Comparison of ENCODE assay signal across 17 cellular contexts in the genomic region with DNA sequence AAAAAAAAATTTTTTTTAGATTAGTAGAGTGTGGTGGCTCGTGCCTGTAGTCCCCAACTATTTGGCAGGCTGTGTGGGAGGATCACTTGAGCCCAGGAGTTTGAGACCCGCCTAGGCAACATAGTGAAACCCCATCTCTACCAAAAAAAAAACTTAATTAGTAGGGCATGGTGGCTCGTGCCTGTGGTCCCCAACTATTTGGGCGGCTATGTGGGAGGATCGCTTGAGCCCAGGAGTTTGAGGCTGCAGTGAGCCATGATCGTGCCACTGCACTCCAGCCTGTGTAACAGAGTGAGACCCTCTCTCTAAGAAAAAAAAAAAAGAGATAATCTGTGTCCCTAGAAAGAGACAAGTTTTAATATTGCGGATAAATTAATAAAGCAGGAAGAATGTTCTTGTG. TPM values are rescaled to one million over a fixed set of nuclear protein-coding genes. Genes with fewer than 3 reads are reported as not detected.
DNase-seq lines count a peak whose midpoint lies in the region; ATAC-seq, FAIRE-seq and TF ChIP-seq lines count a peak whose summit lies in the region.
"Had no signal": no experiment of that assay in that cellular context is flagged by ENCODE, and none has a peak within 500 bp of the region (broad histone marks: within the 10 kb centered on the region; RNA-seq: fewer than 3 reads in every experiment).

No MANE protein-coding gene starts in this region.

- CTCF ChIA-PET in HEK293 (lab: Yijun Ruan, JAX) (no interaction called here), GM12878 (lab: Yijun Ruan, JAX) (interaction anchor here (0.7 to 16.2 kb wide), 6 partner anchors 8 to 70 kb away, joined by 3 to 315 read pairs (median 28); a partner anchor contains a TSS)

- peak overlapping the region; percentile 63 for H3K4me2 ChIP-seq in GM12878 (ENCODE audit: control insufficient read depth, insufficient read depth)
- H3K4me2 ChIP-seq: BLaER1 treated with 17β-estradiol and CSF1 and Interleukin-3, amounts not matched to agents 10 nM and 100 nM had no signal

- WGBS in GM12878 (ENCODE audit: insufficient coverage, insufficient replicate concordance, low lambda C conversion rate, missing lambda C conversion rate) = 1% methylated on average over 7 of the region's 7 CpGs

- ATAC-seq in GM12878 = peak; percentile 2; the same call in 2 of the 3 replicates
- ATAC-seq in stimulated activated effector memory CD8-positive, alpha-beta T cell treated with anti-CD3 and anti-CD28 coated beads, Interleukin-12 subunit alpha, Interleukin-12 subunit beta, amount 100 ng/mL, for 72 hours = no peak
- ATAC-seq: HepG2, Panc1 had no signal

- TF ChIP-seq EP300 in GM12878 (IDR thresholded peaks at IDR 0.05; ENCODE audit: borderline replicate concordance in 1 of 2, control insufficient read depth in 1 of 2, low read depth in 2 of 2, low read length in 2 of 2) = no peak

- peak overlapping the region; percentile 41 for H3K4me3 Mint-ChIP-seq in stimulated activated effector memory CD8-positive, alpha-beta T cell treated with anti-CD3 and anti-CD28 coated beads, Interleukin-12 subunit alpha, Interleukin-12 subunit beta, amount 100 ng/mL, for 72 hours

- no peak overlapping the region for H2AFZ ChIP-seq in GM12878 (ENCODE audit: control insufficient read depth, low read depth, low read length)

- intact Hi-C loops in GM12878 (cut with micrococcal nuclease; ENCODE audit: unreplicated experiment) = no loop called here

- in situ Hi-C loops in GM12878 (cut with MboI) = no loop called here

- peaks cover 40% of the 10 kb centered on the region for H3K4me1 Mint-ChIP-seq in stimulated activated effector memory CD8-positive, alpha-beta T cell treated with anti-CD3 and anti-CD28 coated beads, Interleukin-12 subunit alpha, Interleukin-12 subunit beta, amount 100 ng/mL, for 72 hours

- TF ChIP-seq POLR2A in GM12878 (IDR thresholded peaks at IDR 0.05; ENCODE audit: low read depth, low read length) = no peak

- no TSS peak for BruUV-seq in GM12878 (replicated peaks; lab: Mats Ljungman, UMichigan)

- no peaks in the 10 kb centered on the region for H3K36me3 Mint-ChIP-seq in stimulated activated effector memory CD8-positive, alpha-beta T cell treated with anti-CD3 and anti-CD28 coated beads, Interleukin-12 subunit alpha, Interleukin-12 subunit beta, amount 100 ng/mL, for 72 hours

- peak overlapping the region; percentile 33 for H3K27ac Mint-ChIP-seq in stimulated activated effector memory CD8-positive, alpha-beta T cell treated with anti-CD3 and anti-CD28 coated beads, Interleukin-12 subunit alpha, Interleukin-12 subunit beta, amount 100 ng/mL, for 72 hours

- H3K27ac ChIP-seq in HEK293 (ENCODE audit: extremely low read depth, low read depth, low read length) (no peak overlapping the region), GM12878 (ENCODE audit: control insufficient read depth, insufficient read depth) (no peak overlapping the region)
- H3K27ac ChIP-seq: BLaER1 treated with 17β-estradiol and CSF1 and Interleukin-3, amounts not matched to agents 10 nM and 100 nM had no signal

- peaks cover 92% of the 10 kb centered on the region for H3K79me2 ChIP-seq in GM12878 (ENCODE audit: control insufficient read depth, insufficient read depth, low read length)

- H3K9me3 ChIP-seq in HEK293 (ENCODE audit: control insufficient read depth, insufficient read depth, low read depth, low read length) = no peaks in the 10 kb centered on the region
- no peaks in the 10 kb centered on the region for H3K9me3 ChIP-seq in GM12878 (replicated peaks; ENCODE audit: control insufficient read depth, insufficient read depth, low read length)
- H3K9me3 ChIP-seq: BLaER1 treated with 17β-estradiol and CSF1 and Interleukin-3, amounts not matched to agents 10 nM and 100 nM; MG63 had no signal

- no peak for FAIRE-seq in GM12878 (lab: Jason Lieb, UNC)
- FAIRE-seq: HepG2 had no signal

- H3K9ac ChIP-seq in GM12878 (ENCODE audit: control insufficient read depth, insufficient read depth, low read length) = no peak overlapping the region
- H3K9ac ChIP-seq: BLaER1 treated with 17β-estradiol and CSF1 and Interleukin-3, amounts not matched to agents 10 nM and 100 nM had no signal

- H3K4me1 ChIP-seq in HEK293 (ENCODE audit: control insufficient read depth, insufficient read depth, low read length) (no peaks in the 10 kb centered on the region), GM12878 (ENCODE audit: control insufficient read depth, insufficient read depth, low read length) (peaks cover 23% of the 10 kb centered on the region)

- POLR2A ChIA-PET in HEK293 (lab: Yijun Ruan, JAX) (no interaction called here), GM12878 (lab: Charles Lee) (interaction anchor here (0.7 kb wide), 1 partner anchor 8 kb away, joined by 3 read pairs; no protein-coding TSS in a partner anchor)

- no peaks in the 10 kb centered on the region for H3K9me3 Mint-ChIP-seq in stimulated activated effector memory CD8-positive, alpha-beta T cell treated with anti-CD3 and anti-CD28 coated beads, Interleukin-12 subunit alpha, Interleukin-12 subunit beta, amount 100 ng/mL, for 72 hours

- no peak for TF ChIP-seq CTCF in HEK293 (tag by site-specific recombination; IDR thresholded peaks at IDR 0.05)
- no peak for TF ChIP-seq CTCF in GM12878 (IDR thresholded peaks at IDR 0.05 in 2 of 3, conservative IDR thresholded peaks at IDR 0.05 in 1 of 3; ENCODE audit: control insufficient read depth in 2 of 3, extremely low read depth in 1 of 3, insufficient read depth in 1 of 3, low read depth in 3 of 3, low read length in 3 of 3)

- RAD21 ChIA-PET in GM12878 (lab: Charles Lee; ENCODE audit: unreplicated experiment) = interaction anchor here (2.2 kb wide), 1 partner anchor 11 kb away, joined by 13 read pairs; no protein-coding TSS in a partner anchor

- H3K36me3 ChIP-seq in HEK293 (ENCODE audit: control insufficient read depth in 2 of 2, insufficient read depth in 1 of 2, low read length in 2 of 2) (no peaks in the 10 kb centered on the region), GM12878 (ENCODE audit: control insufficient read depth in 2 of 2, insufficient read depth in 2 of 2, low read length in 1 of 2) (peaks cover 0 to 2% of the 10 kb centered on the region in 2 experiments; a peak in 3 of 4 replicates)
- H3K36me3 ChIP-seq: BLaER1 treated with 17β-estradiol and CSF1 and Interleukin-3, amounts not matched to agents 10 nM and 100 nM; MG63 had no signal

- no peak for TF ChIP-seq RAD21 in GM12878 (IDR thresholded peaks at IDR 0.05; ENCODE audit: insufficient read depth, low read depth, low read length)

- H4K20me1 ChIP-seq in GM12878 (ENCODE audit: control insufficient read depth, insufficient read depth) = no peaks in the 10 kb centered on the region
- H4K20me1 ChIP-seq: BLaER1 treated with 17β-estradiol and CSF1 and Interleukin-3, amounts not matched to agents 10 nM and 100 nM had no signal

- H3K27me3 ChIP-seq in GM12878 (replicated peaks in 1 of 2; ENCODE audit: control insufficient read depth in 2 of 2, insufficient read depth in 2 of 2, low read length in 1 of 2) = no peaks in the 10 kb centered on the region
- H3K27me3 ChIP-seq: BLaER1 treated with 17β-estradiol and CSF1 and Interleukin-3, amounts not matched to agents 10 nM and 100 nM had no signal

- peak; percentile 40 for DNase-seq in activated CD8-positive, alpha-beta memory T cell treated with anti-CD3 and anti-CD28 coated beads for 24 hours
- no peak for DNase-seq in activated CD8-positive, alpha-beta memory T cell treated with anti-CD3 and anti-CD28 coated beads, Interleukin-2, amount 50 U/mL, for 48 hours
- no peak for DNase-seq in GM12878 (ENCODE audit: low read depth, low spot score)
- DNase-seq in stimulated activated effector memory CD8-positive, alpha-beta T cell treated with anti-CD3 and anti-CD28 coated beads, Interleukin-12 subunit alpha, Interleukin-12 subunit beta, amount 100 ng/mL, for 72 hours (ENCODE audit: low spot score in 2 of 2) = no peak
- no peak for DNase-seq in DMS 273 (lab: John Stamatoyannopoulos, UW; ENCODE audit: unreplicated experiment)
- DNase-seq in DMS53 (lab: John Stamatoyannopoulos, UW) = no peak
- no peak for DNase-seq in NCI-H510A treated with DMSO at 0.1 percent for 48 hours (lab: John Stamatoyannopoulos, UW)
- DNase-seq: 8988T, H7, MG63, NCI-H1105, NCI-H187 treated with DMSO at 0.1 percent for 48 hours, NCI-H2171 had no signal

- SMC1A ChIA-PET in GM12878 (lab: Charles Lee; ENCODE audit: uncharacterized antibody, unreplicated experiment) = interaction anchor here (1.2 kb wide), 1 partner anchor 69 kb away, joined by 5 read pairs; no protein-coding TSS in a partner anchor

- H3K4me3 ChIP-seq in HEK293 (ENCODE audit: low read depth, low read length) (no peak overlapping the region), GM12878 (peak overlapping the region; percentile 55; the same call in 1 of the 2 replicates)
- H3K4me3 ChIP-seq: BLaER1 treated with 17β-estradiol and CSF1 and Interleukin-3, amounts not matched to agents 10 nM and 100 nM; MG63 had no signal

RNA-seq across cellular contexts. Expression of a gene that starts 8.8 kb away (rescaled TPM):
- total RNA-seq in GM12878 (2013; cell fraction: nucleolus; rRNA removed) = 20.6 and 24.6 TPM in 2 replicates
- total RNA-seq in GM12878 (2014; rRNA removed) (11.2 and 12.3 TPM in 2 replicates), GM12878 (2014; rRNA removed; fragmentation: Illumina TruSeq; extraction: Trizol) (18.1 and 19.2 TPM in 2 replicates), GM12878 (2021) (26.8 and 30.1 TPM in 2 replicates)
- polyA plus RNA-seq in GM12878 (2011; ENCODE audit: low read depth) = 12.4 TPM
- polyA plus RNA-seq in GM12878 (2011; rRNA removed) (16.5 and 26.9 TPM in 2 replicates), GM12878 (2014; fragmentation: Illumina TruSeq; extraction: Trizol) (20.4 and 24.4 TPM in 2 replicates), GM12878 (2014; fragmentation: Nextera tagmentation; extraction: Ambion mirVana) (1 to 10 TPM; 2.1 to 5.5 TPM), GM12878 (2014; rRNA removed) (23.4 and 23.5 TPM in 2 replicates), GM12878 (2016; fragmentation: Nextera tagmentation; extraction: Ambion mirVana) (10 to 100 TPM; 12.6 to 13.2 TPM)
- polyA plus RNA-seq in GM12878 (2011; cell fraction: cytosol; rRNA removed) = 26.5 and 38.7 TPM in 2 replicates
- polyA plus RNA-seq in GM12878 (2011; cell fraction: nucleus; rRNA removed) = 39.0 and 48.7 TPM in 2 replicates
- polyA plus RNA-seq in GM12878 (2012) = 17.2 and 17.7 TPM in 2 replicates
- 60.8 and 66.5 TPM in 2 replicates for polyA minus RNA-seq in GM12878 (2011; rRNA and poly(A)+ RNA removed)
- 6.0 and 6.2 TPM in 2 replicates for polyA minus RNA-seq in GM12878 (2011; cell fraction: cytosol; rRNA and poly(A)+ RNA removed)
- 10.9 and 19.2 TPM in 2 replicates for polyA minus RNA-seq in GM12878 (2011; cell fraction: nucleus; rRNA and poly(A)+ RNA removed)
- total RNA-seq: H7, HepG2 had no signal
- polyA plus RNA-seq: HepG2 had no signal

RNA-seq across cellular contexts. Expression of a gene that starts 51.5 kb away (rescaled TPM):
- 42.5 and 42.9 TPM in 2 replicates for total RNA-seq in GM12878 (2013; cell fraction: nucleolus; rRNA removed)
- total RNA-seq in GM12878 (2014; rRNA removed) = 110 and 131 TPM in 2 replicates
- total RNA-seq in GM12878 (2014; rRNA removed; fragmentation: Illumina TruSeq; extraction: Trizol) = 102 and 110 TPM in 2 replicates
- total RNA-seq in GM12878 (2021) = 155 and 167 TPM in 2 replicates
- 46.6 TPM for polyA plus RNA-seq in GM12878 (2011; ENCODE audit: low read depth)
- polyA plus RNA-seq in GM12878 (2011; rRNA removed) = 57.5 and 96.3 TPM in 2 replicates
- 139 and 172 TPM in 2 replicates for polyA plus RNA-seq in GM12878 (2011; cell fraction: cytosol; rRNA removed)
- polyA plus RNA-seq in GM12878 (2011; cell fraction: nucleus; rRNA removed) = 53.0 and 55.2 TPM in 2 replicates
- polyA plus RNA-seq in GM12878 (2012) = 79.4 and 173 TPM in 2 replicates
- polyA plus RNA-seq in GM12878 (2014; fragmentation: Illumina TruSeq; extraction: Trizol) = 82.9 and 170 TPM in 2 replicates
- 10 to 100 TPM in 1 of 2 experiments, 1 to 10 TPM in 1; 5.4 to 16.9 TPM for polyA plus RNA-seq in GM12878 (2014; fragmentation: Nextera tagmentation; extraction: Ambion mirVana)
- polyA plus RNA-seq in GM12878 (2014; rRNA removed) = 185 and 204 TPM in 2 replicates
- 100 to 1,000 TPM; 191 to 195 TPM for polyA plus RNA-seq in GM12878 (2016; fragmentation: Nextera tagmentation; extraction: Ambion mirVana)
- polyA minus RNA-seq in GM12878 (2011; rRNA and poly(A)+ RNA removed) = 118 and 121 TPM in 2 replicates
- 26.1 and 33.1 TPM in 2 replicates for polyA minus RNA-seq in GM12878 (2011; cell fraction: cytosol; rRNA and poly(A)+ RNA removed)
- polyA minus RNA-seq in GM12878 (2011; cell fraction: nucleus; rRNA and poly(A)+ RNA removed) = 5.1 and 9.5 TPM in 2 replicates
